Comparison of ENCODE assay signal across 8 cellular contexts in genomic region chr14:57268161-57269067, GRCh38. TPM values are rescaled to one million over a fixed set of nuclear protein-coding genes. Genes with fewer than 3 reads are reported as not detected.
A peak's percentile ranks its signal among the peaks of the same experiment; 100 is the strongest.
DNase-seq lines count a peak whose midpoint lies in the region; ATAC-seq and TF ChIP-seq lines count a peak whose summit lies in the region.

TSS of gene AP5M1 (plus strand) at chr14:57268971. CDS start at chr14:57269315, 344 bp downstream.
A gene with protein sequence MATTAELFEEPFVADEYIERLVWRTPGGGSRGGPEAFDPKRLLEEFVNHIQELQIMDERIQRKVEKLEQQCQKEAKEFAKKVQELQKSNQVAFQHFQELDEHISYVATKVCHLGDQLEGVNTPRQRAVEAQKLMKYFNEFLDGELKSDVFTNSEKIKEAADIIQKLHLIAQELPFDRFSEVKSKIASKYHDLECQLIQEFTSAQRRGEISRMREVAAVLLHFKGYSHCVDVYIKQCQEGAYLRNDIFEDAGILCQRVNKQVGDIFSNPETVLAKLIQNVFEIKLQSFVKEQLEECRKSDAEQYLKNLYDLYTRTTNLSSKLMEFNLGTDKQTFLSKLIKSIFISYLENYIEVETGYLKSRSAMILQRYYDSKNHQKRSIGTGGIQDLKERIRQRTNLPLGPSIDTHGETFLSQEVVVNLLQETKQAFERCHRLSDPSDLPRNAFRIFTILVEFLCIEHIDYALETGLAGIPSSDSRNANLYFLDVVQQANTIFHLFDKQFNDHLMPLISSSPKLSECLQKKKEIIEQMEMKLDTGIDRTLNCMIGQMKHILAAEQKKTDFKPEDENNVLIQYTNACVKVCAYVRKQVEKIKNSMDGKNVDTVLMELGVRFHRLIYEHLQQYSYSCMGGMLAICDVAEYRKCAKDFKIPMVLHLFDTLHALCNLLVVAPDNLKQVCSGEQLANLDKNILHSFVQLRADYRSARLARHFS (minus strand): TSS chr14:57268905. CDS start chr14:57268648, 257 bp downstream.

- H3K4me1 ChIP-seq in DOHH2 (ENCODE audit: control insufficient read depth, low read length) = peaks cover 36% of the 10 kb centered on the region
- peaks cover 61% of the 10 kb centered on the region for H3K4me1 ChIP-seq in Karpas-422 (ENCODE audit: low read length)
- peaks cover 36 to 65% (median 59%) of the 10 kb centered on the region in 4 donors for H3K4me1 ChIP-seq in esophagus muscularis mucosa
- H3K4me1 ChIP-seq in muscle layer of duodenum (ENCODE audit: control insufficient read depth in 1 of 2, insufficient read depth in 2 of 2, low read length in 2 of 2) = peaks cover 7 to 34% of the 10 kb centered on the region in 2 donors

- peak within 1 kb of the TSS; percentile 95 for H3K4me3 ChIP-seq in DOHH2 (ENCODE audit: low read length)
- peak within 1 kb of the TSS; percentile 80 for H3K4me3 ChIP-seq in Karpas-422 (ENCODE audit: low read length)
- H3K4me3 ChIP-seq in esophagus muscularis mucosa = peak within 1 kb of the TSS; percentile 70 to 85 (median 80)
- H3K4me3 ChIP-seq in muscle layer of duodenum (ENCODE audit: low read depth in 1 of 2, low read length in 2 of 2) = peak within 1 kb of the TSS; percentile 98 to 99

- H3K9me3 ChIP-seq in DOHH2 (ENCODE audit: control insufficient read depth, insufficient read depth, low read length) = no peaks in the 10 kb centered on the region
- no peaks in the 10 kb centered on the region for H3K9me3 ChIP-seq in Karpas-422 (ENCODE audit: low read length)
- no peaks in the 10 kb centered on the region for H3K9me3 ChIP-seq in esophagus muscularis mucosa
- H3K9me3 ChIP-seq in muscle layer of duodenum (ENCODE audit: control insufficient read depth in 1 of 2, low read length in 2 of 2) = no peaks in the 10 kb centered on the region

- ATAC-seq in GM21825 (IDR thresholded peaks at IDR 0.05; ENCODE audit: unreplicated experiment) = peak; percentile 84

- no peak for TF ChIP-seq POLR2A in esophagus muscularis mucosa (IDR thresholded peaks at IDR 0.05; ENCODE audit: low read depth)

- H3K36me3 ChIP-seq in DOHH2 (ENCODE audit: control insufficient read depth, low read length) = peaks cover 24% of the 10 kb centered on the region
- H3K36me3 ChIP-seq in Karpas-422 (ENCODE audit: insufficient read depth, low read length) = peaks cover 43% of the 10 kb centered on the region
- peaks cover 0 to 4% (median 2%) of the 10 kb centered on the region in 4 donors for H3K36me3 ChIP-seq in esophagus muscularis mucosa
- H3K36me3 ChIP-seq in muscle layer of duodenum (ENCODE audit: control insufficient read depth in 1 of 2, insufficient read depth in 2 of 2, low read length in 2 of 2) = peaks cover 0 to 6% of the 10 kb centered on the region in 2 donors

- no peak for TF ChIP-seq CTCF in DOHH2 (IDR thresholded peaks at IDR 0.05; ENCODE audit: low read depth, low read length, poor library complexity, severe bottlenecking)
- TF ChIP-seq CTCF in esophagus muscularis mucosa (IDR thresholded peaks at IDR 0.05) = peak in 1 of 3 experiments; percentile 8

- H3K27me3 ChIP-seq in DOHH2 (ENCODE audit: control insufficient read depth, low read length) (no peaks in the 10 kb centered on the region), Karpas-422 (ENCODE audit: low read length) (no peaks in the 10 kb centered on the region), esophagus muscularis mucosa (no peaks in the 10 kb centered on the region), muscle layer of duodenum (ENCODE audit: low read depth, low read length) (no peaks in the 10 kb centered on the region)

- H3K9me2 ChIP-seq in DOHH2 (replicated peaks; ENCODE audit: control insufficient read depth, low read length) = no peaks in the 10 kb centered on the region
- H3K9me2 ChIP-seq in Karpas-422 (replicated peaks; ENCODE audit: insufficient read depth, low read length) = no peaks in the 10 kb centered on the region

- H4K20me1 ChIP-seq in DOHH2 (ENCODE audit: control insufficient read depth, insufficient read depth, low read depth, low read length) (peaks cover 15% of the 10 kb centered on the region; the same call in 1 of the 2 replicates), Karpas-422 (ENCODE audit: insufficient read depth, low read depth, low read length) (peaks cover 16% of the 10 kb centered on the region)

- peak within 1 kb of the TSS; percentile 87 for H3K27ac ChIP-seq in DOHH2 (ENCODE audit: low read depth, low read length)
- peak within 1 kb of the TSS; percentile 88 for H3K27ac ChIP-seq in Karpas-422 (ENCODE audit: low read length)
- peak within 1 kb of the TSS; percentile 93 to 95 (median 94) for H3K27ac ChIP-seq in esophagus muscularis mucosa (replicated peaks in 1 of 4)
- H3K27ac ChIP-seq in muscle layer of duodenum (ENCODE audit: low read length) = peak within 1 kb of the TSS; percentile 99

- peaks cover 5% of the 10 kb centered on the region for H3F3A ChIP-seq in DOHH2 (ENCODE audit: control insufficient read depth, insufficient read depth)

- WGBS in esophagus muscularis mucosa = 0% methylated on average over 30 of the region's 76 CpGs

- intact Hi-C loops in esophagus muscularis mucosa (cut with DNase I) = no loop called here

- peak; percentile 100 for DNase-seq in Karpas-422
- DNase-seq in RKO (ENCODE audit: low spot score) = peak; percentile 91
- peak; percentile 86 for DNase-seq in activated T-helper 1 cell treated with Interleukin-2 at 50 U/mL for 16 hours (ENCODE audit: low read depth)
- DNase-seq in esophagus muscularis mucosa (ENCODE audit: extremely low spot score) = peak; percentile 96
- DNase-seq in stimulated activated CD8-positive, alpha-beta memory T cell treated with anti-CD3 and anti-CD28 coated beads, Interleukin-7, amount 100 ng/mL, for 4 hours (ENCODE audit: low read depth in 2 of 2) = peak; percentile 83 to 85

- no peak for TF ChIP-seq EP300 in esophagus muscularis mucosa (IDR thresholded peaks at IDR 0.05)

- peak within 1 kb of the TSS; percentile 72; the same call in 1 of the 2 replicates for H2AFZ ChIP-seq in Karpas-422 (ENCODE audit: low read length)

- H3K4me2 ChIP-seq in DOHH2 (ENCODE audit: low read length) (peak within 1 kb of the TSS; percentile 73), Karpas-422 (ENCODE audit: low read depth, low read length, poor library complexity, severe bottlenecking) (peak within 1 kb of the TSS; percentile 96)

- peaks cover 93% of the 10 kb centered on the region for H3K79me2 ChIP-seq in DOHH2 (ENCODE audit: control insufficient read depth, low read length)
- peaks cover 96% of the 10 kb centered on the region for H3K79me2 ChIP-seq in Karpas-422 (ENCODE audit: low read length)

- H3K9ac ChIP-seq in Karpas-422 (ENCODE audit: low read length) = peak within 1 kb of the TSS; percentile 85

RNA-seq across cellular contexts. Expression of gene AP5M1, which starts in this region (rescaled TPM):
- total RNA-seq in Karpas-422 (2014; rRNA removed; shearing (Covaris generic); ENCODE audit: low replicate concordance) = 38.7 and 68.3 TPM in 2 replicates
- total RNA-seq in esophagus muscularis mucosa = 10 to 100 TPM; 16.6 to 30.4 (median 22.8) TPM

RNA-seq across cellular contexts. Expression of the second gene that starts in this region (rescaled TPM):
- total RNA-seq in Karpas-422 (2014; rRNA removed; shearing (Covaris generic); ENCODE audit: low replicate concordance) = 84.6 and 90.9 TPM in 2 replicates
- total RNA-seq in esophagus muscularis mucosa = 10 to 100 TPM; 50.9 to 73.1 (median 55.4) TPM

Comparison
In these comparisons a context has a peak if more than half of its experiments do, and no peak if none do; other contexts are left out.
1. Peak in every context shown above with its lines: DNase-seq, ATAC-seq, H3K4me3 ChIP-seq and H3K27ac ChIP-seq.